Comparison of ENCODE assay signal across 27 cellular contexts in genomic region chr10:126966938-126967337, GRCh38.
"Had no signal": no experiment of that assay in that cellular context is flagged by ENCODE, and none has a peak within 500 bp of the region (broad histone marks: within the 10 kb centered on the region; RNA-seq: fewer than 3 reads in every experiment).

No MANE protein-coding gene starts in this region.

- H3K4me1 Mint-ChIP-seq: mesothelial cell of epicardium had no signal

- H3K4me3 Mint-ChIP-seq: dendritic cell treated with granulocyte-macrophage colony-stimulating factor and Interleukin-4, amounts not matched to agents 40 ng/mL and 50 ng/mL, for 4 days; effector memory CD8-positive, alpha-beta T cell; endodermal cell; mesothelial cell of epicardium had no signal

- H3K9me3 ChIP-seq: esophagus squamous epithelium, gastrocnemius medialis, heart right ventricle, left lung, lower lobe of right lung, mucosa of descending colon had no signal

- H3K9me3 Mint-ChIP-seq: dendritic cell treated with granulocyte-macrophage colony-stimulating factor and Interleukin-4, amounts not matched to agents 40 ng/mL and 50 ng/mL, for 4 days; endodermal cell; mesothelial cell of epicardium had no signal

- H3K27me3 Mint-ChIP-seq: dendritic cell treated with granulocyte-macrophage colony-stimulating factor and Interleukin-4, amounts not matched to agents 40 ng/mL and 50 ng/mL, for 4 days had no signal

- H3K4me3 ChIP-seq: esophagus squamous epithelium, gastrocnemius medialis, heart right ventricle, left lung, lower lobe of right lung, mucosa of descending colon had no signal

- H3K36me3 ChIP-seq: gastrocnemius medialis, left lung, lower lobe of right lung had no signal

- H3K27me3 ChIP-seq: esophagus squamous epithelium, gastrocnemius medialis, heart right ventricle, left lung had no signal

- H3K27ac ChIP-seq: epithelial cell of prostate, esophagus squamous epithelium, gastrocnemius medialis, heart right ventricle, left lung, lower lobe of right lung had no signal

- ATAC-seq: effector memory CD8-positive, alpha-beta T cell; esophagus mucosa; gastrocnemius medialis; heart right ventricle; left cardiac atrium; left lung; left ventricle myocardium superior; lower lobe of right lung; mucosa of descending colon had no signal

- DNase-seq: cortex of kidney; effector CD8-positive, alpha-beta T cell; effector memory CD8-positive, alpha-beta T cell; endodermal cell; erythroblast; esophagus squamous epithelium; foreskin fibroblast; foreskin melanocyte; gastrocnemius medialis; glutamatergic neuron; head of caudate nucleus; heart right ventricle; hippocampal formation; left cardiac atrium; left lung; left ventricle myocardium superior; lower lobe of right lung; mesenchymal stem cell; mucosa of descending colon had no signal

- H3K27ac Mint-ChIP-seq: dendritic cell treated with granulocyte-macrophage colony-stimulating factor and Interleukin-4, amounts not matched to agents 40 ng/mL and 50 ng/mL, for 4 days; effector memory CD8-positive, alpha-beta T cell; endodermal cell; mesothelial cell of epicardium had no signal

- H3K4me1 ChIP-seq: esophagus squamous epithelium, gastrocnemius medialis, left lung, lower lobe of right lung had no signal

- FAIRE-seq: colon, endometrium, islet of Langerhans, keratinocyte had no signal
